12 cellular contexts compared by ENCODE assay signal in the genomic region with DNA sequence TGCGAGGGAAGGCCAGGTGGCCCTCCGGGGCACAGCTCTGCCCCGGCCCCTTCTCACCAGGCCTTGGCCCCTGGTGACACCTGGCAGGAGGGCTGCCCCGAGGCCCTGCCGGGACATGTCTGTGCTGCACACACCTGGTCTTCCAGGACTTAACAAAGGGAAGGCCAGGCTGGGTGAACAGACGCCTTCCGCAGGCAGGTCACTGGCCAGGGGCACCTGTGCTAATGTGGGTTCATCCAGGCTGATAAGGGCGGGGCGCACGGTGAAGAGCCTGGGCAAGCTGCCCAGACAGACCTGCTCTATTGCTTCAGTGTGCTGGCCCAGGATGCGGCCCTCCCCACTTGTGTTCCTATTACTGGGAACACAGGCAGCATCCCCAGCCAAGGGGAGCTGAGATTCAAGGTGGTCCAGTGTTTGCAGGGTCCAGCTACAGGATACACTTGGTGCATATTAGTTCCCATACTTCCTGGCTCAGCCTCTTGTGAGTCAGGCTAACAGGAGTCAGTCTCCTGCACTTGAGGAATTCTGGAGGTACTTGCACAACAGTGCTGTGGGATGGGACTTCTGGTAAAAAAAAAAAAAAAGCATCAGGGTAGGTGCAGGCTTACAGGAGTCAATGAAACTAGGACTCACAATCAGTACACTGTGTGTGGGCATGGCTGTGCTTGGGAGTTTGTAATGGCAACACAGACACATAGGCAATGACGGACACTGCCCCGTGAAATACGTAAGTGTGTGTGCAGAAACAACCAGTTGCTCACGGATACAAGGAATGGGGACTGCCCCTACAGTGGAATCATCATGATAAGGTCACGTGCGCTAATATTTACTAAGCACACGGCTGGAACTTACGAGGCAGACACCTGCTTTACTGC.
A peak's percentile ranks its signal among the peaks of the same experiment; 100 is the strongest.
DNase-seq lines count a peak whose midpoint lies in the region; ATAC-seq, FAIRE-seq and TF ChIP-seq lines count a peak whose summit lies in the region.
"Had no signal": no experiment of that assay in that cellular context is flagged by ENCODE, and none has a peak within 500 bp of the region (broad histone marks: within the 10 kb centered on the region; RNA-seq: fewer than 3 reads in every experiment).

No MANE protein-coding gene starts in this region.

- H3K79me2 ChIP-seq in PC-9 (ENCODE audit: low read depth), result no peaks in the 10 kb centered on the region

- TF ChIP-seq EP300 in gastroesophageal sphincter (IDR thresholded peaks at IDR 0.05) (no peak), suprapubic skin (IDR thresholded peaks at IDR 0.05) (no peak)

- H3K27ac ChIP-seq in PC-9, result no peak overlapping the region
- peak overlapping the region in 3 of 4 donors; percentile 79 to 91 (median 81) for H3K27ac ChIP-seq in gastroesophageal sphincter
- no peak overlapping the region for H3K27ac ChIP-seq in thyroid gland
- no peak overlapping the region for H3K27ac ChIP-seq in suprapubic skin
- no peak overlapping the region for H3K27ac ChIP-seq in kidney (ENCODE audit: low read depth in 2 of 2, low read length in 2 of 2)

- TF ChIP-seq CTCF in PC-9 (conservative IDR thresholded peaks at IDR 0.05) (no peak), gastroesophageal sphincter (IDR thresholded peaks at IDR 0.05) (no peak), thyroid gland (IDR thresholded peaks at IDR 0.05) (no peak), suprapubic skin (IDR thresholded peaks at IDR 0.05) (no peak), kidney (IDR thresholded peaks at IDR 0.05; ENCODE audit: borderline replicate concordance, extremely low read depth, insufficient read depth) (no peak)

- H3F3A ChIP-seq in PC-9 (ENCODE audit: insufficient read depth, low read depth), result no peaks in the 10 kb centered on the region; the same call in 1 of the 2 replicates

- no peak for FAIRE-seq in GM12891 (lab: Jason Lieb, UNC)
- no peak for FAIRE-seq in kidney (lab: Jason Lieb, UNC)
- FAIRE-seq: A549 had no signal

- DNase-seq in NCI-H2081 (lab: John Stamatoyannopoulos, UW) (peak; percentile 39 to 63), NCI-H2081 treated with DMSO at 0.1 percent for 48 hours (lab: John Stamatoyannopoulos, UW) (no peak), PC-9 (peak; percentile 63 to 75), thyroid gland (peak; percentile 39 to 50), suprapubic skin (ENCODE audit: low spot score in 2 of 2) (no peak), GM12891 (ENCODE audit: insufficient read length, low spot score) (no peak), kidney (no peak)
- DNase-seq: activated B cell treated with CpG ODN at 0.5 μM for 24 hours, EL, glutamatergic neuron had no signal

- H3K27me3 ChIP-seq in PC-9 (ENCODE audit: insufficient read depth, low read depth) (no peaks in the 10 kb centered on the region), gastroesophageal sphincter (no peaks in the 10 kb centered on the region), thyroid gland (no peaks in the 10 kb centered on the region), suprapubic skin (no peaks in the 10 kb centered on the region)

- H3K4me1 ChIP-seq in PC-9 (replicated peaks; ENCODE audit: insufficient read depth) (no peaks in the 10 kb centered on the region), gastroesophageal sphincter (peaks cover 0 to 47% (median 21%) of the 10 kb centered on the region in 3 donors), thyroid gland (no peaks in the 10 kb centered on the region), suprapubic skin (peaks cover 14% of the 10 kb centered on the region), kidney (ENCODE audit: control insufficient read depth in 1 of 2, insufficient read depth in 1 of 2, low read depth in 1 of 2, low read length in 2 of 2) (peaks cover 7 to 11% of the 10 kb centered on the region in 2 donors)

- no peaks in the 10 kb centered on the region for H3K9me3 ChIP-seq in PC-9 (ENCODE audit: insufficient read depth, low read depth)
- H3K9me3 ChIP-seq in gastroesophageal sphincter, result no peaks in the 10 kb centered on the region
- H3K9me3 ChIP-seq in thyroid gland, result no peaks in the 10 kb centered on the region
- H3K9me3 ChIP-seq in suprapubic skin, result no peaks in the 10 kb centered on the region
- no peaks in the 10 kb centered on the region for H3K9me3 ChIP-seq in kidney (ENCODE audit: control insufficient read depth in 1 of 2, low read length in 2 of 2)
- H3K9me3 ChIP-seq: A549 had no signal

- whole genome bisulfite sequencing in gastroesophageal sphincter (ENCODE audit: low coverage in 1 of 2), 2 donors, result 85 to 88% methylated on average over 10 to 16 of the region's 19 CpGs
- WGBS in thyroid gland, 2 donors, result 86 to 96% methylated on average over 8 to 11 of the region's 19 CpGs
- 78% methylated on average over 19 of the region's 19 CpGs for WGBS in suprapubic skin

- CTCF ChIA-PET in PC-9 (lab: Charles Lee), result no interaction called here

- no peak overlapping the region for H2AFZ ChIP-seq in PC-9

- H3K4me2 ChIP-seq in PC-9, result no peak overlapping the region
- H3K4me2 ChIP-seq: A549 had no signal

- no peaks in the 10 kb centered on the region; the same call in 1 of the 2 replicates for H4K20me1 ChIP-seq in PC-9 (ENCODE audit: insufficient read depth)

- intact Hi-C loops in PC-9 (cut with micrococcal nuclease; ENCODE audit: unreplicated experiment), result loop anchor here (5.0 kb wide), 2 partner anchors 737 to 883 kb away; no protein-coding TSS in a partner anchor
- intact Hi-C loops in thyroid gland (cut with DNase I), result no loop called here
- intact Hi-C loops in kidney (cut with DNase I), result no loop called here

- no peaks in the 10 kb centered on the region for H3K36me3 ChIP-seq in PC-9 (ENCODE audit: low read depth)
- H3K36me3 ChIP-seq in gastroesophageal sphincter, result peaks cover 0 to 84% of the 10 kb centered on the region in 2 donors
- H3K36me3 ChIP-seq in thyroid gland, result peaks cover 14 to 21% of the 10 kb centered on the region in 2 donors
- peaks cover 76% of the 10 kb centered on the region for H3K36me3 ChIP-seq in suprapubic skin
- peaks cover 5 to 9% of the 10 kb centered on the region in 2 donors for H3K36me3 ChIP-seq in kidney (ENCODE audit: control insufficient read depth in 1 of 2, insufficient read depth in 2 of 2, low read length in 2 of 2)

- no peak for ATAC-seq in gastroesophageal sphincter

- TF ChIP-seq POLR2A in gastroesophageal sphincter (IDR thresholded peaks at IDR 0.05) (no peak), thyroid gland (IDR thresholded peaks at IDR 0.05) (no peak), suprapubic skin (IDR thresholded peaks at IDR 0.05) (no peak), GM12891 (IDR thresholded peaks at IDR 0.05; ENCODE audit: low read depth, low read length) (no peak)

- H3K4me3 ChIP-seq in PC-9 (no peak overlapping the region), gastroesophageal sphincter (no peak overlapping the region), thyroid gland (replicated peaks in 1 of 3) (no peak overlapping the region), suprapubic skin (no peak overlapping the region), kidney (ENCODE audit: low read length in 2 of 2) (no peak overlapping the region)
- H3K4me3 ChIP-seq: A549 had no signal

- no peaks in the 10 kb centered on the region for H3K9me2 ChIP-seq in PC-9 (ENCODE audit: insufficient read depth)

- H3K9ac ChIP-seq in kidney (ENCODE audit: low read length in 2 of 2), result no peak overlapping the region

- POLR2A ChIA-PET in PC-9 (lab: Charles Lee; ENCODE audit: unreplicated experiment), result no interaction called here

- no TSS peak for BruUV-seq in PC-9 (replicated peaks; lab: Mats Ljungman, UMichigan)

TF ChIP-seq in GM12891, 5 proteins besides CTCF, POLR2A, EP300 and RAD21:
- TF ChIP-seq SPI1 (IDR thresholded peaks at IDR 0.05; ENCODE audit: low read depth, low read length), result no peak
- TF ChIP-seq PAX5 (IDR thresholded peaks at IDR 0.05; ENCODE audit: insufficient read depth, low read length, severe bottlenecking), result no peak
- TF ChIP-seq TAF1 (IDR thresholded peaks at IDR 0.05; ENCODE audit: low read depth, low read length), result no peak
- TF ChIP-seq POLR2AphosphoS5 (IDR thresholded peaks at IDR 0.05; ENCODE audit: low read depth, low read length), result no peak
- TF ChIP-seq POU2F2 (IDR thresholded peaks at IDR 0.05; ENCODE audit: low read depth, low read length), result no peak

Comparison
In these comparisons a context has a peak if more than half of its experiments do, and no peak if none do; other contexts are left out.
1. DNase-seq: peak in NCI-H2081 (2 of 2), PC-9 (2 of 2) and thyroid gland (2 of 2); none in NCI-H2081 treated with DMSO at 0.1 percent for 48 hours (single experiment), suprapubic skin (0 of 2), GM12891 (single experiment) and kidney (single experiment).
2. H3K27ac ChIP-seq: peak in gastroesophageal sphincter (3 of 4); none in PC-9 (single experiment), thyroid gland (0 of 3), suprapubic skin (single experiment) and kidney (0 of 2).